22 cellular contexts compared by ENCODE assay signal in the genomic region with DNA sequence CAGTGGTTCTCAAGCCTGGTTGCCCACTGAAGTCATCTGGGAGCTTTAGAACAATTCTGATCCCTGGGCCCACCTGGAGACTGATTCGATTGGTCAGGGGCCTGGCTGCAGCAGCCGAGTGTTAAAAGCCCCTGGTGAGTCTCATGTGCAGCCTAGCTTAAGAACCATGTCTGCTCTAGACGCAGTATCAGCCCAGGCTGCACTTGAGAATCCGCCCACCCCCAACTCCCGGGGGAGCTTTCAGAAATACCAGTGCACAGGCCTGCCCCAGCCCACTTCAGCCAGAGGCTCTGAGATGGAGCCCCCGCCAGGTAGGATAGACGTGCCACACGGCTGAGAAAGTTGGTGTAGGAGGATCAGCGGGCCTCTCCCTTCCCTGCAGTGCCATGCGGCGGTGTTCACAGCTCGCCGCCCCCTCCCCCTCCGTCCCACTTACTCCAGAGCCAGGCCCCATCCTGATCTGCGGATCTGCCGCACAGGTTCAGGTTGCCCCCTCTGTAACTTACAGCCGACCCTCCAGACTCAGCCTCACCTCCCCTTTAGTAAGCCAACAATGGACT.
"Had no signal": no experiment of that assay in that cellular context is flagged by ENCODE, and none has a peak within 500 bp of the region (broad histone marks: within the 10 kb centered on the region; RNA-seq: fewer than 3 reads in every experiment).

No MANE protein-coding gene starts in this region.

- H3K4me3 Mint-ChIP-seq: activated B cell treated with CpG ODN at 0.5 μM for 24 hours; activated CD8-positive, alpha-beta T cell treated with anti-CD3 and anti-CD28 coated beads for 36 hours; activated T-cell treated with anti-CD3 and anti-CD28 coated beads, Interleukin-2, amount 50 U/mL, for 4 hours; central memory CD8-positive, alpha-beta T cell; mesothelial cell of epicardium; naive thymus-derived CD4-positive, alpha-beta T cell had no signal

- H3K27me3 Mint-ChIP-seq: activated B cell treated with CpG ODN at 0.5 μM for 24 hours; activated CD8-positive, alpha-beta T cell treated with anti-CD3 and anti-CD28 coated beads for 36 hours; central memory CD8-positive, alpha-beta T cell; naive thymus-derived CD4-positive, alpha-beta T cell had no signal

- H3K36me3 Mint-ChIP-seq: activated naive CD4-positive, alpha-beta T cell treated with anti-CD3 and anti-CD28 coated beads, Interleukin-2, amount 50 U/mL, for 72 hours had no signal

- H3K36me3 ChIP-seq: breast epithelium had no signal

- ATAC-seq: activated CD8-positive, alpha-beta T cell treated with anti-CD3 and anti-CD28 coated beads for 36 hours; activated naive CD4-positive, alpha-beta T cell treated with anti-CD3 and anti-CD28 coated beads, Interleukin-2, amount 50 U/mL, for 72 hours; activated T-cell treated with anti-CD3 and anti-CD28 coated beads, Interleukin-2, amount 50 U/mL, for 4 hours; left colon; naive thymus-derived CD4-positive, alpha-beta T cell; sciatic nerve had no signal

- H3K4me1 Mint-ChIP-seq: activated B cell treated with CpG ODN at 0.5 μM for 24 hours; central memory CD8-positive, alpha-beta T cell; naive thymus-derived CD4-positive, alpha-beta T cell had no signal

- H3K4me1 ChIP-seq: breast epithelium, tibial nerve had no signal

- H3K4me3 ChIP-seq: breast epithelium, hepatocyte, skin epidermis, tibial nerve had no signal

- H3K9me3 Mint-ChIP-seq: activated B cell treated with CpG ODN at 0.5 μM for 24 hours; activated CD8-positive, alpha-beta T cell treated with anti-CD3 and anti-CD28 coated beads for 36 hours; activated naive CD4-positive, alpha-beta T cell treated with anti-CD3 and anti-CD28 coated beads, Interleukin-2, amount 50 U/mL, for 72 hours; activated T-helper 2 cell treated with anti-CD3 and anti-CD28 coated beads, Interferon-gamma antibody, Interleukin-2, Interleukin-4, amounts not matched to agents 10 μg/mL and 5 μg/mL and 100 μg/mL, durations not matched to agents 14 hours and 24 hours and 36 hours had no signal

- H3K27ac ChIP-seq: breast epithelium, hepatocyte, skin epidermis, tibial nerve had no signal

- DNase-seq: activated B cell treated with CpG ODN at 0.5 μM for 24 hours; activated CD4-positive, alpha-beta T cell treated with anti-CD3 and anti-CD28 coated beads, Interleukin-2, amount 50 U/mL, for 1 hour; activated CD8-positive, alpha-beta T cell treated with anti-CD3 and anti-CD28 coated beads for 36 hours; activated naive CD4-positive, alpha-beta T cell; activated T-cell treated with anti-CD3 and anti-CD28 coated beads, Interleukin-2, amount 50 U/mL, for 4 hours; dermis blood vessel endothelial cell; effector CD4-positive, alpha-beta T cell; kidney; left colon; naive thymus-derived CD4-positive, alpha-beta T cell; stimulated activated CD4-positive, alpha-beta T cell treated with anti-CD3 and anti-CD28 coated beads, Interleukin-12 subunit alpha, Interleukin-12 subunit beta, amount 100 ng/mL, for 4 hours; stimulated activated CD4-positive, alpha-beta T cell treated with anti-CD3 and anti-CD28 coated beads, Interleukin-4, amount 100 ng/mL, for 1 hour; T-helper 2 cell had no signal

- H3K27ac Mint-ChIP-seq: activated B cell treated with CpG ODN at 0.5 μM for 24 hours; activated CD8-positive, alpha-beta T cell treated with anti-CD3 and anti-CD28 coated beads for 36 hours; activated T-helper 2 cell treated with anti-CD3 and anti-CD28 coated beads, Interferon-gamma antibody, Interleukin-2, Interleukin-4, amounts not matched to agents 10 μg/mL and 5 μg/mL and 100 μg/mL, durations not matched to agents 14 hours and 24 hours and 36 hours; mesothelial cell of epicardium; naive thymus-derived CD4-positive, alpha-beta T cell had no signal

- H3K9me3 ChIP-seq: breast epithelium, tibial nerve had no signal

- H3K27me3 ChIP-seq: breast epithelium, hepatocyte, tibial nerve had no signal
